ENCODE assay signal across 8 cellular contexts in genomic region chr1:51877434-51878306, GRCh38. TPM values are rescaled to one million over a fixed set of nuclear protein-coding genes. Genes with fewer than 3 reads are reported as not detected.
DNase-seq lines count a peak whose midpoint lies in the region; ATAC-seq, FAIRE-seq and TF ChIP-seq lines count a peak whose summit lies in the region.

No MANE protein-coding gene starts in this region.

- no peak overlapping the region for H3K4me3 Mint-ChIP-seq in activated naive CD4-positive, alpha-beta T cell treated with anti-CD3 and anti-CD28 coated beads for 36 hours
- no peak overlapping the region for H3K4me3 Mint-ChIP-seq in activated CD8-positive, alpha-beta T cell treated with anti-CD3 and anti-CD28 coated beads for 36 hours

- H3K27ac ChIP-seq in right atrium auricular region (peak overlapping the region; percentile 95 to 97), small intestine (ENCODE audit: low read depth in 1 of 2, low read length in 1 of 2) (peak overlapping the region; percentile 92 to 99)

- POLR2A ChIA-PET in activated CD8-positive, alpha-beta T cell treated with anti-CD3 and anti-CD28 coated beads for 36 hours (lab: Charles Lee) = interaction anchor here (0.7 to 1.2 kb wide), 3 partner anchors 8 to 44 kb away, joined by 3 to 6 read pairs (median 3); no protein-coding TSS in a partner anchor

- H3K4me3 ChIP-seq in right atrium auricular region (peak overlapping the region; percentile 88 to 92), small intestine (ENCODE audit: low read depth in 1 of 2, low read length in 2 of 2) (peak overlapping the region; percentile 71 to 78)

- no peaks in the 10 kb centered on the region for H3K27me3 Mint-ChIP-seq in activated naive CD4-positive, alpha-beta T cell treated with anti-CD3 and anti-CD28 coated beads for 36 hours (ENCODE audit: low read depth)
- H3K27me3 Mint-ChIP-seq in activated CD8-positive, alpha-beta T cell treated with anti-CD3 and anti-CD28 coated beads for 36 hours = peaks cover 2% of the 10 kb centered on the region

- intact Hi-C loops in activated naive CD4-positive, alpha-beta T cell treated with anti-CD3 and anti-CD28 coated beads for 36 hours (cut with micrococcal nuclease) = loop anchor here (1.0 to 5.0 kb wide), 12 partner anchors 8 to 910 kb away; partner anchors contain the start of genes BTF3L4, EPS15, ORC1 and OSBPL9
- intact Hi-C loops in activated CD8-positive, alpha-beta T cell treated with anti-CD3 and anti-CD28 coated beads for 36 hours (cut with micrococcal nuclease) = no loop called here

- ATAC-seq in activated CD8-positive, alpha-beta T cell treated with anti-CD3 and anti-CD28 coated beads for 36 hours = no peak

- H3K4me1 ChIP-seq in right atrium auricular region (peaks cover 0 to 40% of the 10 kb centered on the region in 2 donors), small intestine (ENCODE audit: control insufficient read depth in 2 of 2, insufficient read depth in 1 of 2, low read depth in 1 of 2, low read length in 1 of 2) (peaks cover 8 to 9% of the 10 kb centered on the region in 2 donors)

- FAIRE-seq in small intestine (lab: Jason Lieb, UNC) = no peak

- no peaks in the 10 kb centered on the region for H3K9me3 Mint-ChIP-seq in activated naive CD4-positive, alpha-beta T cell treated with anti-CD3 and anti-CD28 coated beads for 36 hours
- no peaks in the 10 kb centered on the region for H3K9me3 Mint-ChIP-seq in activated CD8-positive, alpha-beta T cell treated with anti-CD3 and anti-CD28 coated beads for 36 hours

- H3K9me3 ChIP-seq in right atrium auricular region (no peaks in the 10 kb centered on the region), small intestine (ENCODE audit: control insufficient read depth, low read depth) (no peaks in the 10 kb centered on the region)

- H3K36me3 ChIP-seq in right atrium auricular region (no peaks in the 10 kb centered on the region), small intestine (ENCODE audit: control insufficient read depth in 2 of 2, insufficient read depth in 2 of 2, low read length in 2 of 2) (no peaks in the 10 kb centered on the region)

- peaks cover 32% of the 10 kb centered on the region for H3K4me1 Mint-ChIP-seq in activated naive CD4-positive, alpha-beta T cell treated with anti-CD3 and anti-CD28 coated beads for 36 hours (ENCODE audit: low read depth)
- peaks cover 40% of the 10 kb centered on the region for H3K4me1 Mint-ChIP-seq in activated CD8-positive, alpha-beta T cell treated with anti-CD3 and anti-CD28 coated beads for 36 hours (ENCODE audit: low read depth)

- CTCF ChIA-PET in activated naive CD4-positive, alpha-beta T cell treated with anti-CD3 and anti-CD28 coated beads for 36 hours (lab: Charles Lee) = no interaction called here
- CTCF ChIA-PET in activated CD8-positive, alpha-beta T cell treated with anti-CD3 and anti-CD28 coated beads for 36 hours (lab: Charles Lee) = interaction anchor here (1.0 to 1.4 kb wide), 3 partner anchors 12 to 19 kb away, joined by 3 read pairs; no protein-coding TSS in a partner anchor

- peak overlapping the region; percentile 38 for H3K27ac Mint-ChIP-seq in activated naive CD4-positive, alpha-beta T cell treated with anti-CD3 and anti-CD28 coated beads for 36 hours
- no peak overlapping the region for H3K27ac Mint-ChIP-seq in activated CD8-positive, alpha-beta T cell treated with anti-CD3 and anti-CD28 coated beads for 36 hours

- DNase-seq in activated naive CD4-positive, alpha-beta T cell treated with anti-CD3 and anti-CD28 coated beads for 36 hours = peak; percentile 41
- DNase-seq in activated naive CD4-positive, alpha-beta T cell treated with anti-CD3 and anti-CD28 coated beads, Interleukin-2, amount 50 U/mL, for 16 hours = no peak
- DNase-seq in HK-2 (ENCODE audit: unreplicated experiment) (peak; percentile 38), right atrium auricular region (ENCODE audit: low spot score) (peak; percentile 62), small intestine (peak; percentile 37), ureter (ENCODE audit: low spot score) (no peak), 8988T (no peak)
- DNase-seq in activated CD8-positive, alpha-beta T cell treated with anti-CD3 and anti-CD28 coated beads for 36 hours = peak; percentile 22

- WGBS in small intestine, 3 donors = 11 to 14% (median 11%) methylated on average over 20 of the region's 20 CpGs

- no peak for TF ChIP-seq CTCF in activated CD8-positive, alpha-beta T cell treated with anti-CD3 and anti-CD28 coated beads for 36 hours (IDR thresholded peaks at IDR 0.05)
- no peak for TF ChIP-seq CTCF in right atrium auricular region (IDR thresholded peaks at IDR 0.05)

- H3K36me3 Mint-ChIP-seq in activated naive CD4-positive, alpha-beta T cell treated with anti-CD3 and anti-CD28 coated beads for 36 hours (ENCODE audit: low read depth) = peaks cover 13% of the 10 kb centered on the region
- peaks cover 21% of the 10 kb centered on the region for H3K36me3 Mint-ChIP-seq in activated CD8-positive, alpha-beta T cell treated with anti-CD3 and anti-CD28 coated beads for 36 hours (ENCODE audit: low read depth)

- no peaks in the 10 kb centered on the region for H3K27me3 ChIP-seq in right atrium auricular region
- no peaks in the 10 kb centered on the region for H3K27me3 ChIP-seq in small intestine (ENCODE audit: control insufficient read depth in 2 of 2, insufficient read depth in 2 of 2, low read length in 2 of 2)

RNA-seq across cellular contexts. Expression of gene NRDC, which starts 0.9 kb away (rescaled TPM):
- 100 to 1,000 TPM; 136 to 145 TPM for total RNA-seq in activated naive CD4-positive, alpha-beta T cell treated with anti-CD3 and anti-CD28 coated beads for 36 hours
- total RNA-seq in activated CD8-positive, alpha-beta T cell treated with anti-CD3 and anti-CD28 coated beads for 36 hours = 100 to 1,000 TPM; 119 to 124 TPM
- 10 to 100 TPM; 67.5 to 74.6 TPM for total RNA-seq in right atrium auricular region
- polyA plus RNA-seq in small intestine = 10 to 100 TPM; 55.7 to 87.2 (median 71.3) TPM
- total RNA-seq in ureter = 129 TPM

Comparison
In these comparisons a context has a peak if more than half of its experiments do, and no peak if none do; other contexts are left out.
1. DNase-seq: peak in activated naive CD4-positive, alpha-beta T cell treated with anti-CD3 and anti-CD28 coated beads for 36 hours (single experiment), HK-2 (single experiment), activated CD8-positive, alpha-beta T cell treated with anti-CD3 and anti-CD28 coated beads for 36 hours (single experiment), right atrium auricular region (single experiment) and small intestine (single experiment); none in activated naive CD4-positive, alpha-beta T cell treated with anti-CD3 and anti-CD28 coated beads, Interleukin-2, amount 50 U/mL, for 16 hours (single experiment), ureter (single experiment) and 8988T (single experiment).